20 cellular contexts compared by ENCODE assay signal in genomic region chr3:11799777-11800176, GRCh38. TPM values are rescaled to one million over a fixed set of nuclear protein-coding genes. Genes with fewer than 3 reads are reported as not detected.
A peak's percentile ranks its signal among the peaks of the same experiment; 100 is the strongest.
DNase-seq lines count a peak whose midpoint lies in the region; ATAC-seq and TF ChIP-seq lines count a peak whose summit lies in the region.
"Had no signal": no experiment of that assay in that cellular context is flagged by ENCODE, and none has a peak within 500 bp of the region (broad histone marks: within the 10 kb centered on the region; RNA-seq: fewer than 3 reads in every experiment).

No MANE protein-coding gene starts in this region.

- no peak overlapping the region for H3K23ac ChIP-seq in mesenchymal stem cell (ENCODE audit: low read length in 2 of 2)

- H3K27me3 Mint-ChIP-seq in activated T-cell treated with anti-CD3 and anti-CD28 coated beads, Interleukin-2, amount 50 U/mL, for 72 hours (ENCODE audit: low read depth), result no peaks in the 10 kb centered on the region
- H3K27me3 Mint-ChIP-seq in activated T-cell treated with anti-CD3 and anti-CD28 coated beads, Interleukin-2, amount 50 U/mL, for 4 hours (ENCODE audit: low read depth), result no peaks in the 10 kb centered on the region
- no peaks in the 10 kb centered on the region for H3K27me3 Mint-ChIP-seq in T-cell

- no peak overlapping the region for H2BK5ac ChIP-seq in mesenchymal stem cell (ENCODE audit: low read depth, low read length, poor library complexity, severe bottlenecking)

- H3K4me1 Mint-ChIP-seq in activated T-cell treated with anti-CD3 and anti-CD28 coated beads, Interleukin-2, amount 50 U/mL, for 72 hours (ENCODE audit: low read depth), result peaks cover 9% of the 10 kb centered on the region
- peaks cover 6% of the 10 kb centered on the region for H3K4me1 Mint-ChIP-seq in activated T-cell treated with anti-CD3 and anti-CD28 coated beads, Interleukin-2, amount 50 U/mL, for 4 hours (ENCODE audit: low read depth)
- peaks cover 4 to 25% (median 18%) of the 10 kb centered on the region in 3 donors for H3K4me1 Mint-ChIP-seq in T-cell

- no peak overlapping the region for H3K4me2 ChIP-seq in mesenchymal stem cell (ENCODE audit: low read length, poor library complexity, severe bottlenecking)
- H3K4me2 ChIP-seq in PC-3 (ENCODE audit: low read length), result no peak overlapping the region

- H3K27ac ChIP-seq in HEK293 (ENCODE audit: extremely low read depth, low read depth, low read length), result no peak overlapping the region
- no peak overlapping the region for H3K27ac ChIP-seq in mesenchymal stem cell (ENCODE audit: low read length, poor library complexity, severe bottlenecking)
- no peak overlapping the region for H3K27ac ChIP-seq in PC-3 (ENCODE audit: low read length)
- H3K27ac ChIP-seq: RWPE1 had no signal

- H2BK120ac ChIP-seq in mesenchymal stem cell (ENCODE audit: low read depth, low read length), result no peak overlapping the region

- H3K9ac ChIP-seq in mesenchymal stem cell (ENCODE audit: low read length) (no peak overlapping the region), PC-3 (ENCODE audit: low read length) (no peak overlapping the region)

- no peak overlapping the region for H3K18ac ChIP-seq in mesenchymal stem cell (ENCODE audit: low read depth in 1 of 2, low read length in 2 of 2)

- H3K9me3 ChIP-seq in HEK293 (ENCODE audit: control insufficient read depth, insufficient read depth, low read depth, low read length) (no peaks in the 10 kb centered on the region), mesenchymal stem cell (ENCODE audit: control insufficient read depth, low read length) (peaks cover 22% of the 10 kb centered on the region), PC-3 (ENCODE audit: low read length) (no peaks in the 10 kb centered on the region)

- H2AK5ac ChIP-seq in mesenchymal stem cell (ENCODE audit: low read length, severe bottlenecking), result no peak overlapping the region

- no peaks in the 10 kb centered on the region for H3K79me2 ChIP-seq in PC-3 (ENCODE audit: low read length)

- H3K27ac Mint-ChIP-seq in activated T-cell treated with anti-CD3 and anti-CD28 coated beads, Interleukin-2, amount 50 U/mL, for 72 hours, result peak overlapping the region; percentile 62
- H3K27ac Mint-ChIP-seq in T-cell, result peak overlapping the region; percentile 17 to 61

- peaks cover 3 to 8% of the 10 kb centered on the region in 2 donors for H3K9me3 Mint-ChIP-seq in activated T-cell treated with anti-CD3 and anti-CD28 coated beads, Interleukin-2, amount 50 U/mL, for 72 hours
- peaks cover 17% of the 10 kb centered on the region for H3K9me3 Mint-ChIP-seq in activated T-cell treated with anti-CD3 and anti-CD28 coated beads, Interleukin-2, amount 50 U/mL, for 4 hours
- H3K9me3 Mint-ChIP-seq in T-cell, result peaks cover 4 to 20% (median 13%) of the 10 kb centered on the region in 3 donors

- no peaks in the 10 kb centered on the region for H3F3A ChIP-seq in PC-3 (ENCODE audit: low read length, unreplicated experiment)

- H3K4ac ChIP-seq in mesenchymal stem cell (ENCODE audit: low read depth in 1 of 2, low read length in 2 of 2), result no peak overlapping the region

- no peaks in the 10 kb centered on the region for H4K20me1 ChIP-seq in PC-3 (ENCODE audit: low read length)

- H3K36me3 ChIP-seq in HEK293 (ENCODE audit: control insufficient read depth in 2 of 2, insufficient read depth in 1 of 2, low read length in 2 of 2) (peaks cover 41 to 58% of the 10 kb centered on the region in 2 experiments), mesenchymal stem cell (ENCODE audit: control insufficient read depth in 1 of 2, insufficient read depth in 2 of 2, low read depth in 1 of 2, low read length in 2 of 2) (peaks cover 14 to 72% of the 10 kb centered on the region in 2 experiments), PC-3 (ENCODE audit: low read depth, low read length) (peaks cover 52% of the 10 kb centered on the region)

- TF ChIP-seq CTCF in HEK293 (tag by site-specific recombination; IDR thresholded peaks at IDR 0.05), result no peak
- TF ChIP-seq CTCF in PC-3 (conservative IDR thresholded peaks at IDR 0.05; ENCODE audit: low read depth, low read length), result no peak

- H4K91ac ChIP-seq in mesenchymal stem cell (ENCODE audit: low read length), result no peak overlapping the region

- H2AFZ ChIP-seq in mesenchymal stem cell (ENCODE audit: low read depth, low read length), result no peak overlapping the region
- H2AFZ ChIP-seq in PC-3 (ENCODE audit: low read length), result no peak overlapping the region

- no peak overlapping the region for H2BK15ac ChIP-seq in mesenchymal stem cell (ENCODE audit: low read depth, poor library complexity, severe bottlenecking)

- H3K27me3 ChIP-seq in mesenchymal stem cell (ENCODE audit: control insufficient read depth in 1 of 2, insufficient read depth in 1 of 2, low read length in 2 of 2) (no peaks in the 10 kb centered on the region), PC-3 (ENCODE audit: low read length) (no peaks in the 10 kb centered on the region)

- no TSS peak for BruUV-seq in PC-3 (replicated peaks; lab: Mats Ljungman, UMichigan)

- no peak overlapping the region for H2BK12ac ChIP-seq in mesenchymal stem cell (ENCODE audit: low read length in 2 of 2)

- ATAC-seq in activated T-cell treated with anti-CD3 and anti-CD28 coated beads, Interleukin-2, amount 50 U/mL, for 72 hours (replicated peaks in 1 of 2), result no peak
- no peak for ATAC-seq in activated T-cell treated with anti-CD3 and anti-CD28 coated beads, Interleukin-2, amount 50 U/mL, for 4 hours
- ATAC-seq in T-cell (replicated peaks in 1 of 4), result no peak
- ATAC-seq in PC-3, result no peak
- ATAC-seq: HCT116, K562 had no signal

- CTCF ChIA-PET in HEK293 (lab: Yijun Ruan, JAX), result interaction anchor here (0.7 kb wide), 1 partner anchor 709 kb away, joined by 4 read pairs; no protein-coding TSS in a partner anchor
- CTCF ChIA-PET in T-cell (lab: Charles Lee), result no interaction called here
- CTCF ChIA-PET in PC-3 (lab: Charles Lee), result no interaction called here

- H3K36me3 Mint-ChIP-seq in activated T-cell treated with anti-CD3 and anti-CD28 coated beads, Interleukin-2, amount 50 U/mL, for 72 hours (ENCODE audit: insufficient read depth in 2 of 2), result peaks cover 27 to 61% of the 10 kb centered on the region in 2 donors
- H3K36me3 Mint-ChIP-seq in activated T-cell treated with anti-CD3 and anti-CD28 coated beads, Interleukin-2, amount 50 U/mL, for 4 hours (ENCODE audit: insufficient read depth), result peaks cover 80% of the 10 kb centered on the region
- H3K36me3 Mint-ChIP-seq in T-cell, result peaks cover 85% of the 10 kb centered on the region

- DNase-seq in activated T-cell treated with anti-CD3 and anti-CD28 coated beads, Interleukin-2, amount 50 U/mL, for 72 hours, result no peak
- DNase-seq in activated T-cell treated with anti-CD3 and anti-CD28 coated beads, Interleukin-2, amount 50 U/mL, for 4 hours, result no peak
- DNase-seq in T-cell, result no peak
- peak; percentile 13 for DNase-seq in mesenchymal stem cell
- no peak for DNase-seq in NCI-H2171 (lab: John Stamatoyannopoulos, UW)
- DNase-seq in PC-3, result no peak
- DNase-seq in NCI-H146 (lab: John Stamatoyannopoulos, UW), result no peak
- DNase-seq: ACHN, C1 segment of cervical spinal cord, DMS79, GOT3, NCI-H1105, NCI-H1694 treated with DMSO at 0.1 percent for 48 hours, NCI-H510A, NCI-H748 treated with DMSO at 0.1 percent for 48 hours, SIG-M5 had no signal

- no peak overlapping the region for H4K8ac ChIP-seq in mesenchymal stem cell (ENCODE audit: low read length)

- 100% methylated on average over 1 of the region's 1 CpG for WGBS in mesenchymal stem cell

- peaks cover 15% of the 10 kb centered on the region for H3K79me1 ChIP-seq in mesenchymal stem cell (replicated peaks; ENCODE audit: low read length, poor library complexity, severe bottlenecking)

- intact Hi-C loops in PC-3 (cut with micrococcal nuclease), result loop anchor here (5.0 kb wide), 2 partner anchors 127 to 422 kb away; no protein-coding TSS in a partner anchor

- peak overlapping the region in 1 of 2 donors; percentile 29 for H3K4me3 Mint-ChIP-seq in activated T-cell treated with anti-CD3 and anti-CD28 coated beads, Interleukin-2, amount 50 U/mL, for 72 hours
- H3K4me3 Mint-ChIP-seq in activated T-cell treated with anti-CD3 and anti-CD28 coated beads, Interleukin-2, amount 50 U/mL, for 4 hours, result no peak overlapping the region
- no peak overlapping the region for H3K4me3 Mint-ChIP-seq in T-cell

- no peaks in the 10 kb centered on the region for H3K9me2 ChIP-seq in PC-3 (replicated peaks; ENCODE audit: low read length)

- no peaks in the 10 kb centered on the region for H3K4me1 ChIP-seq in HEK293 (ENCODE audit: control insufficient read depth, insufficient read depth, low read length)
- no peaks in the 10 kb centered on the region for H3K4me1 ChIP-seq in mesenchymal stem cell (ENCODE audit: control insufficient read depth, insufficient read depth, low read depth, low read length)
- no peaks in the 10 kb centered on the region; the same call in 1 of the 2 replicates for H3K4me1 ChIP-seq in PC-3 (ENCODE audit: insufficient read depth, low read length)

- no peak overlapping the region for H3K14ac ChIP-seq in mesenchymal stem cell (ENCODE audit: low read length in 2 of 2)

- POLR2A ChIA-PET in HEK293 (lab: Yijun Ruan, JAX), result no interaction called here
- POLR2A ChIA-PET in T-cell (lab: Charles Lee), result interaction anchor here in 1 of 2 donors (0.6 kb wide), 1 partner anchor 80 kb away, joined by 3 read pairs; no protein-coding TSS in a partner anchor
- POLR2A ChIA-PET in PC-3 (lab: Charles Lee; ENCODE audit: unreplicated experiment), result no interaction called here

- H3K4me3 ChIP-seq in HEK293 (ENCODE audit: low read depth, low read length) (no peak overlapping the region), mesenchymal stem cell (ENCODE audit: insufficient read depth in 1 of 2, low read depth in 1 of 2, low read length in 2 of 2) (no peak overlapping the region), PC-3 (ENCODE audit: low read length) (no peak overlapping the region)
- H3K4me3 ChIP-seq: K562 had no signal

TF ChIP-seq in HEK293, 187 proteins besides CTCF, POLR2A, EP300 and RAD21:
- TF ChIP-seq SETDB1 (IDR thresholded peaks at IDR 0.05; ENCODE audit: insufficient read length, low read length) (peak; percentile 92), ZNF558 (tag by site-specific recombination; IDR thresholded peaks at IDR 0.05) (0 out of 2 replicates have a peak, but pooled peaks have one; percentile 55), GLIS1 (tag by site-specific recombination; IDR thresholded peaks at IDR 0.05) (no peak), ZFP41 (tag by site-specific recombination; IDR thresholded peaks at IDR 0.05; ENCODE audit: borderline replicate concordance) (no peak)

RNA-seq across cellular contexts. Expression of gene TAMM41, which starts 46.9 kb away (rescaled TPM):
- 10 to 100 TPM; 30.2 to 31.2 TPM for total RNA-seq in activated T-cell treated with anti-CD3 and anti-CD28 coated beads, Interleukin-2, amount 50 U/mL, for 72 hours
- 10 to 100 TPM; 35.2 to 43.8 (median 40.2) TPM for total RNA-seq in activated T-cell treated with anti-CD3 and anti-CD28 coated beads, Interleukin-2, amount 50 U/mL, for 4 hours
- total RNA-seq in T-cell (10 to 100 TPM; 19.6 to 43.3 (median 32.4) TPM), PC-3 (2014; rRNA removed) (10.0 and 10.5 TPM in 2 replicates)
- 12.5 TPM for polyA plus RNA-seq in mesenchymal stem cell (2013, experiment 1 of 2)
- 13.9 TPM for polyA plus RNA-seq in mesenchymal stem cell (2013, experiment 2 of 2)
